8 cellular contexts compared by ENCODE assay signal in genomic region chr2:144456680-144457079, GRCh38.
DNase-seq lines count a peak whose midpoint lies in the region; ATAC-seq and TF ChIP-seq lines count a peak whose summit lies in the region.

No MANE protein-coding gene starts in this region.

- DNase-seq in AG04449 (ENCODE audit: low read depth, low spot score) (peak; percentile 79), OCI-M1 (lab: John Stamatoyannopoulos, UW) (peak; percentile 70), fibroblast of villous mesenchyme (ENCODE audit: low read depth) (peak; percentile 94), C1 segment of cervical spinal cord (lab: John Stamatoyannopoulos, UW) (no peak), NCI-H345 treated with DMSO at 0.1 percent for 48 hours (lab: John Stamatoyannopoulos, UW; ENCODE audit: unreplicated experiment) (no peak)

- CTCF ChIA-PET in AG04449 (lab: Yijun Ruan, JAX) = no interaction called here

- peak overlapping the region; percentile 9 for H3K4me2 ChIP-seq in skeletal muscle satellite cell (ENCODE audit: low read length)

- no peaks in the 10 kb centered on the region for H3K27me3 ChIP-seq in skeletal muscle satellite cell (ENCODE audit: control insufficient read depth, insufficient read depth, low read length)

- no peak overlapping the region for H3K9ac ChIP-seq in skeletal muscle satellite cell (ENCODE audit: low read depth, low read length)

- no peaks in the 10 kb centered on the region for H3K9me3 ChIP-seq in skeletal muscle satellite cell (replicated peaks; ENCODE audit: low read length)

- no peaks in the 10 kb centered on the region for H3K36me3 ChIP-seq in skeletal muscle satellite cell (ENCODE audit: insufficient read depth, low read length)

- H3K4me3 ChIP-seq in AG04449 (ENCODE audit: low read depth, low read length) = no peak overlapping the region
- no peak overlapping the region for H3K4me3 ChIP-seq in fibroblast of villous mesenchyme (ENCODE audit: low read depth, low read length)
- no peak overlapping the region for H3K4me3 ChIP-seq in skeletal muscle satellite cell (ENCODE audit: low read length)

- peak; percentile 74 for ATAC-seq in GM19467 (IDR thresholded peaks at IDR 0.05; ENCODE audit: unreplicated experiment)
- no peak for ATAC-seq in HG02870 (IDR thresholded peaks at IDR 0.05; ENCODE audit: unreplicated experiment)

- POLR2A ChIA-PET in AG04449 (lab: Yijun Ruan, JAX) = no interaction called here

- H3K4me1 ChIP-seq in skeletal muscle satellite cell (ENCODE audit: control insufficient read depth, insufficient read depth, low read length) = peaks cover 80% of the 10 kb centered on the region

- TF ChIP-seq CTCF in AG04449 (IDR thresholded peaks at IDR 0.05; ENCODE audit: insufficient read depth, low read length, missing control alignments) (no peak), fibroblast of villous mesenchyme (IDR thresholded peaks at IDR 0.05; ENCODE audit: insufficient read depth, low read depth, low read length) (no peak)

Comparison
In these comparisons a context has a peak if more than half of its experiments do, and no peak if none do; other contexts are left out.
1. DNase-seq: peak in AG04449 (single experiment), OCI-M1 (single experiment) and fibroblast of villous mesenchyme (single experiment); none in C1 segment of cervical spinal cord (0 of 14) and NCI-H345 treated with DMSO at 0.1 percent for 48 hours (single experiment).